In genomic region chr19:10736916-10737551, GRCh38 we compare ENCODE assay signal across 1 cellular context.
TF ChIP-seq lines count a peak whose summit lies in the region.

No MANE protein-coding gene starts in this region.

TF ChIP-seq in WTC11, 78 proteins besides CTCF, POLR2A, EP300 and RAD21 (continued from another document):
- no peak for TF ChIP-seq ZNF532 (CRISPR knock-in tag; IDR thresholded peaks at IDR 0.05; ENCODE audit: borderline replicate concordance)
- no peak for TF ChIP-seq RELA (CRISPR knock-in tag; IDR thresholded peaks at IDR 0.05; ENCODE audit: borderline replicate concordance)
- TF ChIP-seq IRF1 (CRISPR knock-in tag; IDR thresholded peaks at IDR 0.05): no peak
- no peak for TF ChIP-seq ERG (CRISPR knock-in tag; IDR thresholded peaks at IDR 0.05)
TF ChIP-seq in WTC11: peak in this region for 0.
